In the genomic region with DNA sequence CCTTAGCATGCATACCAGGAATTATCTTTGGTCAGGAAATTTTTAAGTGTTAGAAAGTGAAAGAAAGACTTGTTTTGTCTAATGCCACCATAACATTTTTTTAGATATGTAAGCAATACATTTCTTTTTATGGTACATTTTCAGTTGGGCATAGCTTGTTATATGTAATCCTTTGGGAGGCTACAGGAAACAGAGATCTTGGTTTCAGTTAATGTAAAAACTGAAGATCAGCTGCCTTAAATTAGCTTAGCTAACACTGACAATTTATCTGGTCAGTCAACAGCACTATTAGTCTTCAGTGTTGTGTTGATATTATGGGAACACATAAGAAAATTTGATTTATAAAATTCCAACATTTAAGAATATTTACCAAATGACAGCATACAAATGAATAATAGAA, we compare ENCODE assay signal across 21 cellular contexts.
"Had no signal": no experiment of that assay in that cellular context is flagged by ENCODE, and none has a peak within 500 bp of the region (broad histone marks: within the 10 kb centered on the region; RNA-seq: fewer than 3 reads in every experiment).

No MANE protein-coding gene starts in this region.

- H3K27me3 ChIP-seq: breast epithelium, dorsolateral prefrontal cortex, esophagus squamous epithelium, gastroesophageal sphincter, heart left ventricle, neutrophil, pancreas, right atrium auricular region, spleen, upper lobe of right lung had no signal

- ATAC-seq: activated naive CD4-positive, alpha-beta T cell treated with anti-CD3 and anti-CD28 coated beads, Interleukin-2, amount 50 U/mL, for 72 hours; gastroesophageal sphincter; heart left ventricle; left colon; natural killer cell treated with Interleukin-12 subunit alpha and Interleukin-12 subunit beta and Interleukin-15 and Interleukin-18, amount 100 ng/mL, for 72 hours; pancreas; psoas muscle; upper lobe of right lung had no signal

- DNase-seq: activated CD4-positive, alpha-beta memory T cell treated with anti-CD3 and anti-CD28 coated beads, Interleukin-2, amount 10 ng/mL, durations not matched to agents 7 days and 5 days; activated CD4-positive, alpha-beta T cell treated with anti-CD3 and anti-CD28 coated beads, Interleukin-2, amount 10 ng/mL, durations not matched to agents 24 days and 14 days; activated gamma-delta T cell; dorsolateral prefrontal cortex; esophagus squamous epithelium; heart left ventricle; islet precursor cell; left colon; pancreas; psoas muscle; spleen; stimulated activated CD4-positive, alpha-beta T cell treated with anti-CD3 and anti-CD28 coated beads, Interleukin-4, amount 100 ng/mL, for 1 hour; stimulated activated naive CD4-positive, alpha-beta T cell; upper lobe of right lung had no signal

- H3K9me3 ChIP-seq: breast epithelium, esophagus squamous epithelium, gastroesophageal sphincter, heart left ventricle, neutrophil, pancreas, psoas muscle, right atrium auricular region, upper lobe of right lung had no signal

- H3K27ac ChIP-seq: breast epithelium, dorsolateral prefrontal cortex, esophagus squamous epithelium, gastroesophageal sphincter, heart left ventricle, neutrophil, pancreas, psoas muscle, right atrium auricular region, spleen, upper lobe of right lung, VCaP had no signal

- H3K4me3 ChIP-seq: breast epithelium, dorsolateral prefrontal cortex, esophagus squamous epithelium, gastroesophageal sphincter, heart left ventricle, pancreas, psoas muscle, right atrium auricular region, spleen, upper lobe of right lung had no signal

- H3K4me1 ChIP-seq: breast epithelium, esophagus squamous epithelium, gastroesophageal sphincter, heart left ventricle, psoas muscle, right atrium auricular region, spleen, upper lobe of right lung had no signal
